Comparison of ENCODE assay signal across 24 cellular contexts in the genomic region with DNA sequence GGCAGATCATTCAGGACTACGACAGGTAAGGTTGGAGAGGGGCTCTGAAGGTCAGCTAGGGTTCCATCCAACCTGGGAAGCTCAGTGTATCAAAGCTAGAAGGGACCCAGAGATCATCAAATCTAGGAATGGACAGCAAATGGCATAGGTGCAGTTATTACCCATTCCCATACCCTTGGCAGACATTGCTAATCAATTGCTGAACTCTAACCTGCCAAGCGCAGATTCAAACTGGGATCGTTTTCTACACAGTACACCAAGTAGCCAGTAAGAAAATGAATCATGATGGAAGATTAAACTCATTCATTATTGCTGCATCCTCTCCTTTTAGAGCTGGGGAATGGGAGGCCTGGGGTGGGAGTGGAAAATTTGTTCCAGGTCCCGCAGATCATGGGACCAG.
"Had no signal": no experiment of that assay in that cellular context is flagged by ENCODE, and none has a peak within 500 bp of the region (broad histone marks: within the 10 kb centered on the region; RNA-seq: fewer than 3 reads in every experiment).

No MANE protein-coding gene starts in this region.

- H3K27ac ChIP-seq: esophagus squamous epithelium, gastroesophageal sphincter, left ventricle myocardium inferior, lower lobe of right lung, ovary, testis, tibial nerve, upper lobe of right lung, vagina had no signal

- H3K9me3 Mint-ChIP-seq: immature natural killer cell, memory B cell, mesothelial cell of epicardium, nephron progenitor cell had no signal

- H3K27me3 Mint-ChIP-seq: memory B cell had no signal

- H3K9me3 ChIP-seq: esophagus squamous epithelium, gastroesophageal sphincter, left ventricle myocardium inferior, lower lobe of right lung, ovary, testis, tibial nerve, upper lobe of right lung, vagina had no signal

- H3K4me1 ChIP-seq: esophagus squamous epithelium, gastroesophageal sphincter, left ventricle myocardium inferior, testis, upper lobe of right lung, vagina had no signal

- ATAC-seq: gastroesophageal sphincter, left cardiac atrium, lower lobe of right lung, right cardiac atrium, upper lobe of right lung had no signal

- H3K27ac Mint-ChIP-seq: memory B cell, mesothelial cell of epicardium had no signal

- H3K36me3 Mint-ChIP-seq: immature natural killer cell, memory B cell had no signal

- H3K4me1 Mint-ChIP-seq: mesothelial cell of epicardium had no signal

- H3K27me3 ChIP-seq: dorsolateral prefrontal cortex, esophagus squamous epithelium, gastroesophageal sphincter, ovary, testis, tibial nerve, upper lobe of right lung, vagina had no signal

- H3K4me3 ChIP-seq: dorsolateral prefrontal cortex, esophagus squamous epithelium, gastroesophageal sphincter, left ventricle myocardium inferior, lower lobe of right lung, ovary, testis, tibial nerve, upper lobe of right lung, vagina had no signal

- DNase-seq: cortex of kidney; dorsolateral prefrontal cortex; effector memory CD4-positive, alpha-beta T cell; esophagus squamous epithelium; foreskin fibroblast; glutamatergic neuron; immature natural killer cell; kidney; left cardiac atrium; left ventricle myocardium inferior; lower lobe of right lung; nephron progenitor cell; ovary; right cardiac atrium; small intestine; stimulated activated CD4-positive, alpha-beta T cell treated with anti-CD3 and anti-CD28 coated beads, Interleukin-12 subunit alpha, Interleukin-12 subunit beta, amount 100 ng/mL, for 4 hours; stimulated activated naive CD4-positive, alpha-beta T cell treated with Interleukin-2 at 50 U/mL for 16 hours; testis; upper lobe of right lung had no signal

- H3K36me3 ChIP-seq: ovary had no signal

- FAIRE-seq: kidney, small intestine had no signal

- H3K4me3 Mint-ChIP-seq: immature natural killer cell, memory B cell, mesothelial cell of epicardium, nephron progenitor cell had no signal
